15 cellular contexts compared by ENCODE assay signal in the genomic region with DNA sequence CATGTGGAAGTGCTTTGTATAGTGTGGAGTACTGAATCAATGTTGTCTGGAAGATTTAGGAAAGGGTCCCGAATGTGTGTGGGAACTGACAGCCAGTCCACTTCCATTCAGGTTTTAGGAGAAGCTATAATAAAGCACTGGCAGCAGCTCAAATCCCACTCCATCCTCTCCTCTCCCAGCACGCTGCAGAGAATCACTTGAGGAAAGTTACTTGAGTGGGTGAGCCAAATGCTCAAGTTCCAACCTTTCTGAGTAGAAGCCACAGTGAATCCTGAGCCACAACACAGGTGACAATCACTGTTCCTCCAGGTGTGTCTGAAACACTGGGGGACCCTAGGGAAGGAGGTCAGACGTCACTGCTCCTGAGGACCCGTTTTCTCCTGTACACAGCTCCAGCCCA.
A peak's percentile ranks its signal among the peaks of the same experiment; 100 is the strongest.
DNase-seq lines count a peak whose midpoint lies in the region; ATAC-seq and TF ChIP-seq lines count a peak whose summit lies in the region.
"Had no signal": no experiment of that assay in that cellular context is flagged by ENCODE, and none has a peak within 500 bp of the region (broad histone marks: within the 10 kb centered on the region; RNA-seq: fewer than 3 reads in every experiment).

No MANE protein-coding gene starts in this region.

- no peak overlapping the region for H4K12ac ChIP-seq in trophoblast cell (ENCODE audit: low read depth, low read length)

- intact Hi-C loops in CD4-positive, alpha-beta memory T cell (cut with micrococcal nuclease), result no loop called here

- H3K18ac ChIP-seq in trophoblast cell (ENCODE audit: low read length), result peak overlapping the region; percentile 25

- H2BK120ac ChIP-seq in trophoblast cell (ENCODE audit: insufficient read depth, low read length, poor library complexity), result peak overlapping the region; percentile 65

- peak overlapping the region; percentile 82 for H4K91ac ChIP-seq in trophoblast cell (ENCODE audit: low read depth, low read length)

- peak overlapping the region; percentile 7 for H4K8ac ChIP-seq in trophoblast cell (ENCODE audit: low read depth, low read length)

- H2AK5ac ChIP-seq in trophoblast cell (ENCODE audit: low read length), result peak overlapping the region; percentile 83

- TF ChIP-seq CTCF in fibroblast of the aortic adventitia (IDR thresholded peaks at IDR 0.05; ENCODE audit: insufficient read depth, low read length) (no peak), upper lobe of left lung (IDR thresholded peaks at IDR 0.05) (no peak)

- no peak overlapping the region for H3K4ac ChIP-seq in trophoblast cell (ENCODE audit: low read depth, low read length)

- ATAC-seq in upper lobe of left lung (ENCODE audit: low FRiP score in 2 of 2) (peak; percentile 15 to 28), HG03342 (IDR thresholded peaks at IDR 0.05; ENCODE audit: unreplicated experiment) (no peak), HG02642 (IDR thresholded peaks at IDR 0.05; ENCODE audit: poor library complexity, unreplicated experiment) (no peak)
- ATAC-seq: activated T-cell treated with anti-CD3 and anti-CD28 coated beads, Interleukin-2, amount 50 U/mL, for 72 hours had no signal

- no peak overlapping the region for H3K23ac ChIP-seq in trophoblast cell (ENCODE audit: low read length)

- peak overlapping the region; percentile 79 for H3K14ac ChIP-seq in trophoblast cell (ENCODE audit: low read length)

- H3K27ac ChIP-seq in trophoblast cell (ENCODE audit: low read depth, low read length), result peak overlapping the region; percentile 96
- H3K27ac ChIP-seq in upper lobe of left lung, result no peak overlapping the region
- no peak overlapping the region for H3K27ac ChIP-seq in CD4-positive, alpha-beta memory T cell (ENCODE audit: low read depth, low read length)
- H3K27ac ChIP-seq: SK-N-MC had no signal

- H3K4me1 ChIP-seq in trophoblast cell (ENCODE audit: control insufficient read depth in 1 of 2, insufficient read depth in 2 of 2, low read length in 2 of 2) (peaks cover 6 to 8% of the 10 kb centered on the region in 2 experiments), upper lobe of left lung (no peaks in the 10 kb centered on the region)
- H3K4me1 ChIP-seq in CD4-positive, alpha-beta memory T cell (ENCODE audit: insufficient read depth, low read length), result no peaks in the 10 kb centered on the region

- WGBS in trophoblast cell (ENCODE audit: extremely low coverage, insufficient coverage, insufficient read length), result no CpG with 5 or more reads among the region's 4 CpGs
- 69 to 74% methylated on average over 4 of the region's 4 CpGs for WGBS in upper lobe of left lung, 2 donors

- TF ChIP-seq EP300 in upper lobe of left lung (IDR thresholded peaks at IDR 0.05), result no peak

- peak overlapping the region; percentile 44 for H2BK12ac ChIP-seq in trophoblast cell (ENCODE audit: low read length)

- H3K27me3 Mint-ChIP-seq in CD4-positive, alpha-beta memory T cell, result no peaks in the 10 kb centered on the region
- H3K27me3 Mint-ChIP-seq: activated naive CD8-positive, alpha-beta T cell treated with anti-CD3 and anti-CD28 coated beads, Interleukin-2, amount 10 ng/mL, durations not matched to agents 7 days and 5 days had no signal

- peaks cover 0 to 2% of the 10 kb centered on the region in 2 donors for H3K36me3 Mint-ChIP-seq in CD4-positive, alpha-beta memory T cell

- H3K9me3 ChIP-seq in trophoblast cell (ENCODE audit: insufficient read depth, low read depth, low read length) (no peaks in the 10 kb centered on the region), upper lobe of left lung (no peaks in the 10 kb centered on the region)
- H3K9me3 ChIP-seq in CD4-positive, alpha-beta memory T cell (ENCODE audit: control insufficient read depth in 1 of 2, low read length in 2 of 2), result no peaks in the 10 kb centered on the region

- CTCF ChIA-PET in CD4-positive, alpha-beta memory T cell (lab: Charles Lee; ENCODE audit: partially characterized antibody), result interaction anchor here (1.4 to 1.6 kb wide), 3 partner anchors 18 to 20 kb away, joined by 5 to 7 read pairs (median 7); no protein-coding TSS in a partner anchor

- H3K36me3 ChIP-seq in trophoblast cell (ENCODE audit: control insufficient read depth in 1 of 2, insufficient read depth in 2 of 2, low read length in 2 of 2), result no peaks in the 10 kb centered on the region
- no peaks in the 10 kb centered on the region for H3K36me3 ChIP-seq in upper lobe of left lung
- H3K36me3 ChIP-seq in CD4-positive, alpha-beta memory T cell (ENCODE audit: insufficient read depth, low read length), result no peaks in the 10 kb centered on the region

- peaks cover 0 to 3% (median 0%) of the 10 kb centered on the region in 4 donors for H3K4me1 Mint-ChIP-seq in CD4-positive, alpha-beta memory T cell
- H3K4me1 Mint-ChIP-seq: activated naive CD8-positive, alpha-beta T cell treated with anti-CD3 and anti-CD28 coated beads, Interleukin-2, amount 10 ng/mL, durations not matched to agents 7 days and 5 days had no signal

- TF ChIP-seq POLR2A in upper lobe of left lung (IDR thresholded peaks at IDR 0.05), result no peak

- H3K9ac ChIP-seq in trophoblast cell (ENCODE audit: low read length), result no peak overlapping the region

- DNase-seq in NCI-H2171 treated with DMSO at 0.1 percent for 48 hours (lab: John Stamatoyannopoulos, UW), result peak; percentile 52
- DNase-seq in NCI-H2171 (lab: John Stamatoyannopoulos, UW), result no peak
- DNase-seq in fibroblast of the aortic adventitia (ENCODE audit: low read depth), result no peak
- no peak for DNase-seq in trophoblast cell
- no peak for DNase-seq in upper lobe of left lung
- DNase-seq in CD4-positive, alpha-beta memory T cell, result no peak
- DNase-seq: activated naive CD8-positive, alpha-beta T cell treated with anti-CD3 and anti-CD28 coated beads, Interleukin-2, amount 10 ng/mL, durations not matched to agents 7 days and 5 days; activated T-cell treated with anti-CD3 and anti-CD28 coated beads, Interleukin-2, amount 50 U/mL, for 72 hours; Karpas-422; NCI-H524 treated with DMSO at 0.1 percent for 48 hours; OCI-M1; stimulated activated CD4-positive, alpha-beta T cell treated with anti-CD3 and anti-CD28 coated beads, Interleukin-2, amount 100 ng/mL, for 24 hours had no signal

- H3K9me3 Mint-ChIP-seq in CD4-positive, alpha-beta memory T cell, result no peaks in the 10 kb centered on the region
- H3K9me3 Mint-ChIP-seq: activated naive CD8-positive, alpha-beta T cell treated with anti-CD3 and anti-CD28 coated beads, Interleukin-2, amount 10 ng/mL, durations not matched to agents 7 days and 5 days; activated T-cell treated with anti-CD3 and anti-CD28 coated beads, Interleukin-2, amount 50 U/mL, for 72 hours had no signal

- H3K4me3 Mint-ChIP-seq in CD4-positive, alpha-beta memory T cell, result no peak overlapping the region
- H3K4me3 Mint-ChIP-seq: activated naive CD8-positive, alpha-beta T cell treated with anti-CD3 and anti-CD28 coated beads, Interleukin-2, amount 10 ng/mL, durations not matched to agents 7 days and 5 days; activated T-cell treated with anti-CD3 and anti-CD28 coated beads, Interleukin-2, amount 50 U/mL, for 72 hours had no signal

- no peaks in the 10 kb centered on the region for H3K79me2 ChIP-seq in trophoblast cell (ENCODE audit: control insufficient read depth, insufficient read depth, low read length, poor library complexity)

- no peak overlapping the region for H3K27ac Mint-ChIP-seq in CD4-positive, alpha-beta memory T cell
- H3K27ac Mint-ChIP-seq: activated naive CD8-positive, alpha-beta T cell treated with anti-CD3 and anti-CD28 coated beads, Interleukin-2, amount 10 ng/mL, durations not matched to agents 7 days and 5 days; activated T-cell treated with anti-CD3 and anti-CD28 coated beads, Interleukin-2, amount 50 U/mL, for 72 hours had no signal

- H3K4me3 ChIP-seq in fibroblast of the aortic adventitia (ENCODE audit: low read depth, low read length) (peak overlapping the region; percentile 3), trophoblast cell (ENCODE audit: low read depth, low read length) (no peak overlapping the region), upper lobe of left lung (no peak overlapping the region)
- no peak overlapping the region for H3K4me3 ChIP-seq in CD4-positive, alpha-beta memory T cell (ENCODE audit: low read length in 2 of 2)
- H3K4me3 ChIP-seq: SK-N-MC had no signal

- no peaks in the 10 kb centered on the region for H3K27me3 ChIP-seq in trophoblast cell (ENCODE audit: insufficient read depth, low read length)
- no peaks in the 10 kb centered on the region for H3K27me3 ChIP-seq in upper lobe of left lung
- H3K27me3 ChIP-seq in CD4-positive, alpha-beta memory T cell (ENCODE audit: insufficient read depth, low read length), result no peaks in the 10 kb centered on the region

- H2AFZ ChIP-seq in trophoblast cell (ENCODE audit: insufficient read depth, low read length, poor library complexity), result peak overlapping the region; percentile 12

- H2BK5ac ChIP-seq in trophoblast cell (ENCODE audit: low read depth, low read length, poor library complexity), result peak overlapping the region; percentile 71

- H3K4me2 ChIP-seq in trophoblast cell (ENCODE audit: low read length), result peak overlapping the region; percentile 13

- H3K79me1 ChIP-seq in trophoblast cell (ENCODE audit: low read length), result peaks cover 11% of the 10 kb centered on the region

- POLR2A ChIA-PET in CD4-positive, alpha-beta memory T cell (lab: Charles Lee; ENCODE audit: partially characterized antibody), result no interaction called here

Comparison
In these comparisons a context has a peak if more than half of its experiments do, and no peak if none do; other contexts are left out.
1. ATAC-seq: peak in upper lobe of left lung (2 of 2); none in HG03342 (single experiment) and HG02642 (single experiment).